Comparison of ENCODE assay signal across 11 cellular contexts in genomic region chr18:79819951-79820351, GRCh38. TPM values are rescaled to one million over a fixed set of nuclear protein-coding genes. Genes with fewer than 3 reads are reported as not detected.
DNase-seq lines count a peak whose midpoint lies in the region; ATAC-seq, FAIRE-seq and TF ChIP-seq lines count a peak whose summit lies in the region.
"Had no signal": no experiment of that assay in that cellular context is flagged by ENCODE, and none has a peak within 500 bp of the region (broad histone marks: within the 10 kb centered on the region; RNA-seq: fewer than 3 reads in every experiment).

No MANE protein-coding gene starts in this region.

- H3K27ac Mint-ChIP-seq in activated naive CD8-positive, alpha-beta T cell treated with anti-CD3 and anti-CD28 coated beads, Interleukin-2, amount 50 U/mL, for 24 hours, result no peak overlapping the region
- H3K27ac Mint-ChIP-seq in activated naive CD8-positive, alpha-beta T cell treated with anti-CD3 and anti-CD28 coated beads for 36 hours, result no peak overlapping the region
- no peak overlapping the region for H3K27ac Mint-ChIP-seq in endodermal cell

- H3K9me3 ChIP-seq in upper lobe of left lung, result no peaks in the 10 kb centered on the region
- no peaks in the 10 kb centered on the region for H3K9me3 ChIP-seq in endodermal cell (ENCODE audit: control insufficient read depth, low read length)

- no peak for TF ChIP-seq POLR2A in upper lobe of left lung (IDR thresholded peaks at IDR 0.05)

- no peak for DNase-seq in activated naive CD8-positive, alpha-beta T cell treated with anti-CD3 and anti-CD28 coated beads, Interleukin-2, amount 50 U/mL, for 24 hours
- no peak for DNase-seq in activated naive CD8-positive, alpha-beta T cell treated with anti-CD3 and anti-CD28 coated beads for 36 hours
- DNase-seq in UCSD-AML1 (lab: John Stamatoyannopoulos, UW; ENCODE audit: unreplicated experiment) (peak; percentile 61), upper lobe of left lung (peak in 1 of 2 donors; percentile 53), frontal cortex (ENCODE audit: low spot score in 2 of 2) (no peak), endodermal cell (no peak), ACHN (no peak)

- TF ChIP-seq EP300 in upper lobe of left lung (IDR thresholded peaks at IDR 0.05), result no peak

- H3K27ac ChIP-seq in upper lobe of left lung (no peak overlapping the region), endodermal cell (ENCODE audit: low read depth, low read length) (no peak overlapping the region)

- peaks cover 7% of the 10 kb centered on the region for H3K4me1 Mint-ChIP-seq in activated naive CD8-positive, alpha-beta T cell treated with anti-CD3 and anti-CD28 coated beads, Interleukin-2, amount 50 U/mL, for 24 hours
- H3K4me1 Mint-ChIP-seq in activated naive CD8-positive, alpha-beta T cell treated with anti-CD3 and anti-CD28 coated beads for 36 hours, result peaks cover 8% of the 10 kb centered on the region
- no peaks in the 10 kb centered on the region for H3K4me1 Mint-ChIP-seq in endodermal cell

- H3K27me3 Mint-ChIP-seq in activated naive CD8-positive, alpha-beta T cell treated with anti-CD3 and anti-CD28 coated beads, Interleukin-2, amount 50 U/mL, for 24 hours, result peaks cover 2% of the 10 kb centered on the region
- peaks cover 15% of the 10 kb centered on the region for H3K27me3 Mint-ChIP-seq in activated naive CD8-positive, alpha-beta T cell treated with anti-CD3 and anti-CD28 coated beads for 36 hours
- H3K27me3 Mint-ChIP-seq in endodermal cell (ENCODE audit: insufficient read depth), result peaks cover 3% of the 10 kb centered on the region

- H3K4me3 ChIP-seq in upper lobe of left lung (no peak overlapping the region), endodermal cell (ENCODE audit: low read length) (no peak overlapping the region)

- H3K9ac ChIP-seq in endodermal cell (ENCODE audit: extremely low read depth, low read length, poor library complexity, severe bottlenecking), result no peak overlapping the region

- WGBS in upper lobe of left lung, 2 donors, result 55 to 57% methylated on average over 14 of the region's 14 CpGs
- WGBS in endodermal cell (ENCODE audit: insufficient coverage in 1 of 2, insufficient read length in 1 of 2), 2 experiments, result 86 to 87% methylated on average over 14 of the region's 14 CpGs

- H3K4me1 ChIP-seq in upper lobe of left lung (peaks cover 0 to 7% (median 2%) of the 10 kb centered on the region in 4 donors), endodermal cell (ENCODE audit: control insufficient read depth, insufficient read depth, low read length) (no peaks in the 10 kb centered on the region)

- no peak for FAIRE-seq in frontal cortex (lab: Jason Lieb, UNC)
- FAIRE-seq: A204.1, endothelial cell of umbilical vein had no signal

- H3K36me3 Mint-ChIP-seq in activated naive CD8-positive, alpha-beta T cell treated with anti-CD3 and anti-CD28 coated beads, Interleukin-2, amount 50 U/mL, for 24 hours (ENCODE audit: low read depth), result no peaks in the 10 kb centered on the region
- H3K36me3 Mint-ChIP-seq in activated naive CD8-positive, alpha-beta T cell treated with anti-CD3 and anti-CD28 coated beads for 36 hours, result no peaks in the 10 kb centered on the region
- no peaks in the 10 kb centered on the region for H3K36me3 Mint-ChIP-seq in endodermal cell (ENCODE audit: low read depth)

- ATAC-seq in activated naive CD8-positive, alpha-beta T cell treated with anti-CD3 and anti-CD28 coated beads, Interleukin-2, amount 50 U/mL, for 24 hours, result peak; percentile 20
- ATAC-seq in HG03108 (IDR thresholded peaks at IDR 0.05; ENCODE audit: unreplicated experiment) (peak; percentile 74), upper lobe of left lung (ENCODE audit: low FRiP score in 2 of 2) (peak; percentile 27 to 76)

- H3K4me3 Mint-ChIP-seq in activated naive CD8-positive, alpha-beta T cell treated with anti-CD3 and anti-CD28 coated beads, Interleukin-2, amount 50 U/mL, for 24 hours, result no peak overlapping the region
- H3K4me3 Mint-ChIP-seq in activated naive CD8-positive, alpha-beta T cell treated with anti-CD3 and anti-CD28 coated beads for 36 hours, result no peak overlapping the region
- no peak overlapping the region for H3K4me3 Mint-ChIP-seq in endodermal cell

- in situ Hi-C loops in ACHN (cut with HindIII; ENCODE audit: low pct_ligation_motif_present, low pct_unique_long_range_greater_than_20kb, low sequenced_read_pairs), result no loop called here

- H3K27me3 ChIP-seq in upper lobe of left lung (no peaks in the 10 kb centered on the region), endodermal cell (ENCODE audit: control insufficient read depth, insufficient read depth, low read length, poor library complexity, severe bottlenecking) (no peaks in the 10 kb centered on the region)

- no peaks in the 10 kb centered on the region for H3K36me3 ChIP-seq in upper lobe of left lung
- no peaks in the 10 kb centered on the region for H3K36me3 ChIP-seq in endodermal cell (ENCODE audit: control insufficient read depth, insufficient read depth, low read length)

- TF ChIP-seq CTCF in upper lobe of left lung (IDR thresholded peaks at IDR 0.05), result no peak
- TF ChIP-seq CTCF in endodermal cell (conservative IDR thresholded peaks at IDR 0.05), result no peak

- no peaks in the 10 kb centered on the region for H3K9me3 Mint-ChIP-seq in activated naive CD8-positive, alpha-beta T cell treated with anti-CD3 and anti-CD28 coated beads, Interleukin-2, amount 50 U/mL, for 24 hours
- no peaks in the 10 kb centered on the region for H3K9me3 Mint-ChIP-seq in activated naive CD8-positive, alpha-beta T cell treated with anti-CD3 and anti-CD28 coated beads for 36 hours
- H3K9me3 Mint-ChIP-seq in endodermal cell, result no peaks in the 10 kb centered on the region

RNA-seq across cellular contexts. Expression of gene KCNG2, which starts 22.2 kb away (rescaled TPM):
- total RNA-seq in activated naive CD8-positive, alpha-beta T cell treated with anti-CD3 and anti-CD28 coated beads for 36 hours, result not detected
- total RNA-seq in upper lobe of left lung (1 to 10 TPM in 1 of 6 donors, under 1 TPM in 3, not detected in 2; 0.49 to 1.1 (median 0.73) TPM), frontal cortex (under 0.01 TPM), endodermal cell (not detected)
- polyA plus RNA-seq in endodermal cell (2013, experiment 1 of 2), result 0.32 TPM
- polyA plus RNA-seq in endodermal cell (2013, experiment 2 of 2), result not detected
- total RNA-seq: endothelial cell of umbilical vein had no signal
- polyA plus RNA-seq: endothelial cell of umbilical vein, neural cell had no signal

Comparison
In these comparisons a context has a peak if more than half of its experiments do, and no peak if none do; other contexts are left out.
1. ATAC-seq: peak in every context shown above with its lines; median percentile 74 in HG03108; 52 in upper lobe of left lung; 20 in activated naive CD8-positive, alpha-beta T cell treated with anti-CD3 and anti-CD28 coated beads, Interleukin-2, amount 50 U/mL, for 24 hours.